Comparison of ENCODE assay signal across 1 cellular context in the genomic region with DNA sequence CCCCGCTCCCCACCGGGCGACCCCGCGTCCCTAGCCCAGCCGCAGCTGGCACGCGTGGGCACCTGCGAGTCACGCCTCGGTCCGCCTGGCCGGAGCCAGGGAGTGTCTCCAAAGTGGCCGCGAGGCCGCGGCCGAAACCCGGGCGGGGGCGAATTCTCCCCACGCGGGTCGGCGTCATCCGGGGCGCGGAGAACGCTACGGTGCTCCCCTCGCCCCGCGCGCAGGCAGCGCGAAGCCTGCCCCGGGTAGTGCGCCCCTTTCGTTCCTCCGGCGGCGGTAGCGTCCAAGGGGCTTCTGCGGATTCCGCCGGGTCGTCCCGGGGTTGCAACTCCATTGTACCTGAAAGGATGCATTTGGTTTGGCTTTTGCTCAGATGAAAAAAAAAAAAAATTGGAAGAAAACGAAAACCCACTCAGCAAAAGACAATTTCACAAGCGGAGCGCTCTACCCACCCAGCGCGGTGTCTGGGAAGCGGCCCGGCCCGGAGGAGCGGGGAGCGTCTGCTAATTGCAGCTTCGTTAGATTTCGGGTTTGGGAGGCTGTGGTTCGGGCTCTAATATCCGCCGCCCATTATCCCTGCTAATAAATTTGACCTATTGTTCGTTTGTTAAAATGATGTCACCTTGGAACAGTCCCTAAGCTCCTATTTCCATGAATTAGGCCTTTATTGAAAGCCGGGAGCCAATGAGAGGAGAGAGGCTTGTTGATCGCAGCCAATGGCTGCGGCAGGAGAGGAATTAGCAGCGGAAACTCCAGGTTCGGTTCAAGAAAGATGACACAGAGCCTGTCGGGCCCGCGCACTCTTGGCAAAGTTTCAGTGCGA.
TF ChIP-seq lines count a peak whose summit lies in the region.

Gene TLX3 (plus strand): TSS at position 796 of the 823 bp plus-strand sequence. CDS start 118 bp downstream, outside the sequence.

TF ChIP-seq in Ishikawa, 13 proteins besides CTCF, POLR2A, EP300 and RAD21 (continued from another document):
- peak; percentile 49; the same call in 1 of the 2 replicates for TF ChIP-seq TAF1 (IDR thresholded peaks at IDR 0.05; ENCODE audit: low read depth)
- TF ChIP-seq, protein P1, sequence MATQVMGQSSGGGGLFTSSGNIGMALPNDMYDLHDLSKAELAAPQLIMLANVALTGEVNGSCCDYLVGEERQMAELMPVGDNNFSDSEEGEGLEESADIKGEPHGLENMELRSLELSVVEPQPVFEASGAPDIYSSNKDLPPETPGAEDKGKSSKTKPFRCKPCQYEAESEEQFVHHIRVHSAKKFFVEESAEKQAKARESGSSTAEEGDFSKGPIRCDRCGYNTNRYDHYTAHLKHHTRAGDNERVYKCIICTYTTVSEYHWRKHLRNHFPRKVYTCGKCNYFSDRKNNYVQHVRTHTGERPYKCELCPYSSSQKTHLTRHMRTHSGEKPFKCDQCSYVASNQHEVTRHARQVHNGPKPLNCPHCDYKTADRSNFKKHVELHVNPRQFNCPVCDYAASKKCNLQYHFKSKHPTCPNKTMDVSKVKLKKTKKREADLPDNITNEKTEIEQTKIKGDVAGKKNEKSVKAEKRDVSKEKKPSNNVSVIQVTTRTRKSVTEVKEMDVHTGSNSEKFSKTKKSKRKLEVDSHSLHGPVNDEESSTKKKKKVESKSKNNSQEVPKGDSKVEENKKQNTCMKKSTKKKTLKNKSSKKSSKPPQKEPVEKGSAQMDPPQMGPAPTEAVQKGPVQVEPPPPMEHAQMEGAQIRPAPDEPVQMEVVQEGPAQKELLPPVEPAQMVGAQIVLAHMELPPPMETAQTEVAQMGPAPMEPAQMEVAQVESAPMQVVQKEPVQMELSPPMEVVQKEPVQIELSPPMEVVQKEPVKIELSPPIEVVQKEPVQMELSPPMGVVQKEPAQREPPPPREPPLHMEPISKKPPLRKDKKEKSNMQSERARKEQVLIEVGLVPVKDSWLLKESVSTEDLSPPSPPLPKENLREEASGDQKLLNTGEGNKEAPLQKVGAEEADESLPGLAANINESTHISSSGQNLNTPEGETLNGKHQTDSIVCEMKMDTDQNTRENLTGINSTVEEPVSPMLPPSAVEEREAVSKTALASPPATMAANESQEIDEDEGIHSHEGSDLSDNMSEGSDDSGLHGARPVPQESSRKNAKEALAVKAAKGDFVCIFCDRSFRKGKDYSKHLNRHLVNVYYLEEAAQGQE (IDR thresholded peaks at IDR 0.05; ENCODE audit: low read depth), result no peak
- no peak for TF ChIP-seq CEBPB (IDR thresholded peaks at IDR 0.05)
- TF ChIP-seq, protein P2, sequence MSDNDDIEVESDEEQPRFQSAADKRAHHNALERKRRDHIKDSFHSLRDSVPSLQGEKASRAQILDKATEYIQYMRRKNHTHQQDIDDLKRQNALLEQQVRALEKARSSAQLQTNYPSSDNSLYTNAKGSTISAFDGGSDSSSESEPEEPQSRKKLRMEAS (IDR thresholded peaks at IDR 0.05), result peak; percentile 70; the same call in 1 of the 2 replicates
